ENCODE assay signal across 1 cellular context in the genomic region with DNA sequence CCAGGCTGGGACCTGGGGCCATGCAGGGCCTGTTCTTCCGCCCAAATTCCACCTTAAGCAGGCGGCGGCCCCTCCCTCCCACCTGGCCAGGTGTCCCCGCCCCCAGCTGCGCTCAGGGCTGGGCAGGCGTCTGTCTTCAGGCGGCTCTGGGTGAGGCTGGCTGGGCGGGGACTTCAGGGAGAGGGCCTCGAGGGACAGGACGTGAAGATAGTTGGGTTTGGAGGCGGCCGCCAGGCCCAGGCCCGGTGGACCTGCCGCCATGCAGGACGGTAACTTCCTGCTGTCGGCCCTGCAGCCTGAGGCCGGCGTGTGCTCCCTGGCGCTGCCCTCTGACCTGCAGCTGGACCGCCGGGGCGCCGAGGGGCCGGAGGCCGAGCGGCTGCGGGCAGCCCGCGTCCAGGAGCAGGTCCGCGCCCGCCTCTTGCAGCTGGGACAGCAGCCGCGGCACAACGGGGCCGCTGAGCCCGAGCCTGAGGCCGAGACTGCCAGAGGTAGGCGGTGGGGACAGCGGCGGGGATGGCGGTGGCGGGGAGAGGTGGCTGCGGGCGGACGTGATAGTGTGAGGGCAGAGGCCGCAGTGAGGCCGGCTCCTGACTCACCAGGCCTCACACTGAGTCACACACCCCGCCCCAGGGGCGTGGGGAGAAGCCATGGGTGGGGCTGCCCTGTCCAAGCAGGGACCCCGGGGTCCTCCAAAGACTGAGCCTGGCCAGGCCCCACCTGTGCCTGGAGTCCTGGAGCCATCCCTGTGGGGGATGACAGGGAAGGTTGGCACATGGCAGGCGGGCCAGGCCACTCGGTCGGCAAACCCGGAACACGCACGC.
A peak's percentile ranks its signal among the peaks of the same experiment; 100 is the strongest.
TF ChIP-seq lines count a peak whose summit lies in the region.

A gene with protein sequence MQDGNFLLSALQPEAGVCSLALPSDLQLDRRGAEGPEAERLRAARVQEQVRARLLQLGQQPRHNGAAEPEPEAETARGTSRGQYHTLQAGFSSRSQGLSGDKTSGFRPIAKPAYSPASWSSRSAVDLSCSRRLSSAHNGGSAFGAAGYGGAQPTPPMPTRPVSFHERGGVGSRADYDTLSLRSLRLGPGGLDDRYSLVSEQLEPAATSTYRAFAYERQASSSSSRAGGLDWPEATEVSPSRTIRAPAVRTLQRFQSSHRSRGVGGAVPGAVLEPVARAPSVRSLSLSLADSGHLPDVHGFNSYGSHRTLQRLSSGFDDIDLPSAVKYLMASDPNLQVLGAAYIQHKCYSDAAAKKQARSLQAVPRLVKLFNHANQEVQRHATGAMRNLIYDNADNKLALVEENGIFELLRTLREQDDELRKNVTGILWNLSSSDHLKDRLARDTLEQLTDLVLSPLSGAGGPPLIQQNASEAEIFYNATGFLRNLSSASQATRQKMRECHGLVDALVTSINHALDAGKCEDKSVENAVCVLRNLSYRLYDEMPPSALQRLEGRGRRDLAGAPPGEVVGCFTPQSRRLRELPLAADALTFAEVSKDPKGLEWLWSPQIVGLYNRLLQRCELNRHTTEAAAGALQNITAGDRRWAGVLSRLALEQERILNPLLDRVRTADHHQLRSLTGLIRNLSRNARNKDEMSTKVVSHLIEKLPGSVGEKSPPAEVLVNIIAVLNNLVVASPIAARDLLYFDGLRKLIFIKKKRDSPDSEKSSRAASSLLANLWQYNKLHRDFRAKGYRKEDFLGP (plus strand): TSS at position 176 of the 824 bp plus-strand sequence. CDS start 84 bp downstream, at position 260.

TF ChIP-seq in IMR-90, 13 proteins besides CTCF, POLR2A, EP300 and RAD21:
- 0 out of 2 replicates have a peak, but pooled peaks have one; percentile 2 for TF ChIP-seq BHLHE40 (IDR thresholded peaks at IDR 0.05; ENCODE audit: low read depth, low read length)
- peak; percentile 80 for TF ChIP-seq FOS (IDR thresholded peaks at IDR 0.05; ENCODE audit: low read depth, low read length)
- TF ChIP-seq CEBPB (IDR thresholded peaks at IDR 0.05; ENCODE audit: low read depth, low read length) = no peak
- no peak for TF ChIP-seq MAFK (IDR thresholded peaks at IDR 0.05; ENCODE audit: low read depth, low read length)
- TF ChIP-seq, protein P1, sequence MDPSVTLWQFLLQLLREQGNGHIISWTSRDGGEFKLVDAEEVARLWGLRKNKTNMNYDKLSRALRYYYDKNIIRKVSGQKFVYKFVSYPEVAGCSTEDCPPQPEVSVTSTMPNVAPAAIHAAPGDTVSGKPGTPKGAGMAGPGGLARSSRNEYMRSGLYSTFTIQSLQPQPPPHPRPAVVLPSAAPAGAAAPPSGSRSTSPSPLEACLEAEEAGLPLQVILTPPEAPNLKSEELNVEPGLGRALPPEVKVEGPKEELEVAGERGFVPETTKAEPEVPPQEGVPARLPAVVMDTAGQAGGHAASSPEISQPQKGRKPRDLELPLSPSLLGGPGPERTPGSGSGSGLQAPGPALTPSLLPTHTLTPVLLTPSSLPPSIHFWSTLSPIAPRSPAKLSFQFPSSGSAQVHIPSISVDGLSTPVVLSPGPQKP (IDR thresholded peaks at IDR 0.05; ENCODE audit: borderline replicate concordance, low read depth, low read length) = no peak
TF ChIP-seq in IMR-90: peak in this region for 2.
